In the genomic region with DNA sequence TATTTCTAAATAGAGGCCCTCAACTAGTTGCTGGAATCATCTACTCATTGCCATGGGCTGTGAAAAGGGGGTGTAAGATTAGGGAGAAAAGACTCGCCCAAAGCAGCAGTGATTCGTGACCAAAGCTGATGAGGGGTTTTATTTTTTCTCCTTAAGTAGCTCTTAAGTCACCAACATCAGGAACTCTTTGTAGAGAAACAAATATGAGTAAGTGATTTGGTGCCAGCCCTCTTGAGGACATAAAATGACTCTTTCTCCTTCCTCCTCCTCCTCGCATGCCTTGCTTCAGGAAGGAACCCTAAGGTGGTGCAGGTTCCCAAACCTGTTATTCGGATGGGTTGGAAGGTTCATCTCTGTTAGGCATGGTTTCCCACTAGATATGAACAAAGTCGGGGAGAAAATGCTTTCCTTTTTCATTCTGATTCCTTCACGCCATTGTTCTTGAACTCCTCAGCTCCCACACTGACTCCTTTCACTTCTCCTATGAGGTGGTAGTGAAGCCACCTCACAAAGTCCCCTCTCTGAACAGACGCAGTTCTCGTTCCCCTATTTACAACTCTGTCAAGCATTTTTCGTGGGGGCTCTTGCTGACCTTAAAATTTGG, we compare ENCODE assay signal across 1 cellular context.
A peak's percentile ranks its signal among the peaks of the same experiment; 100 is the strongest.
TF ChIP-seq lines count a peak whose summit lies in the region.

No MANE protein-coding gene starts in this region.

TF ChIP-seq in GM12878, 131 proteins besides CTCF, POLR2A, EP300 and RAD21 (continued from another document):
- TF ChIP-seq, protein P1, sequence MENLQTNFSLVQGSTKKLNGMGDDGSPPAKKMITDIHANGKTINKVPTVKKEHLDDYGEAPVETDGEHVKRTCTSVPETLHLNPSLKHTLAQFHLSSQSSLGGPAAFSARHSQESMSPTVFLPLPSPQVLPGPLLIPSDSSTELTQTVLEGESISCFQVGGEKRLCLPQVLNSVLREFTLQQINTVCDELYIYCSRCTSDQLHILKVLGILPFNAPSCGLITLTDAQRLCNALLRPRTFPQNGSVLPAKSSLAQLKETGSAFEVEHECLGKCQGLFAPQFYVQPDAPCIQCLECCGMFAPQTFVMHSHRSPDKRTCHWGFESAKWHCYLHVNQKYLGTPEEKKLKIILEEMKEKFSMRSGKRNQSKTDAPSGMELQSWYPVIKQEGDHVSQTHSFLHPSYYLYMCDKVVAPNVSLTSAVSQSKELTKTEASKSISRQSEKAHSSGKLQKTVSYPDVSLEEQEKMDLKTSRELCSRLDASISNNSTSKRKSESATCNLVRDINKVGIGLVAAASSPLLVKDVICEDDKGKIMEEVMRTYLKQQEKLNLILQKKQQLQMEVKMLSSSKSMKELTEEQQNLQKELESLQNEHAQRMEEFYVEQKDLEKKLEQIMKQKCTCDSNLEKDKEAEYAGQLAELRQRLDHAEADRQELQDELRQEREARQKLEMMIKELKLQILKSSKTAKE (IDR thresholded peaks at IDR 0.05; ENCODE audit: low read depth, poor library complexity, severe bottlenecking): peak; percentile 77
- TF ChIP-seq JUND (IDR thresholded peaks at IDR 0.05; ENCODE audit: low read depth, low read length) (0 out of 2 replicates have a peak, but pooled peaks have one; percentile 27), TCF3 (IDR thresholded peaks at IDR 0.05; ENCODE audit: borderline replicate concordance, insufficient read depth, low read depth, low read length) (0 out of 2 replicates have a peak, but pooled peaks have one; percentile 9), CHD4 (IDR thresholded peaks at IDR 0.05) (no peak), SPI1 (IDR thresholded peaks at IDR 0.05; ENCODE audit: borderline replicate concordance, insufficient read depth, low read depth, low read length) (peak; percentile 89), FOS (IDR thresholded peaks at IDR 0.05; ENCODE audit: borderline replicate concordance, extremely low read depth, insufficient read length) (no peak), DPF2 (IDR thresholded peaks at IDR 0.05) (peak; percentile 67), TCF7 (IDR thresholded peaks at IDR 0.05; ENCODE audit: borderline replicate concordance) (peak; percentile 21), SP1 (IDR thresholded peaks at IDR 0.05; ENCODE audit: low read depth, low read length) (peak; percentile 46), PAX5 (IDR thresholded peaks at IDR 0.05; ENCODE audit: borderline replicate concordance, low read depth, low read length) (0 out of 2 replicates have a peak, but pooled peaks have one; percentile 54), GATAD2B (conservative IDR thresholded peaks at IDR 0.05; ENCODE audit: low read depth) (0 out of 2 replicates have a peak, but pooled peaks have one; percentile 47), BMI1 (IDR thresholded peaks at IDR 0.05; ENCODE audit: borderline replicate concordance) (peak; percentile 39; the same call in 1 of the 2 replicates), BACH1 (IDR thresholded peaks at IDR 0.05; ENCODE audit: borderline replicate concordance) (peak; percentile 55), MTA2 (IDR thresholded peaks at IDR 0.05; ENCODE audit: low read depth) (peak; percentile 77), KAT2A (conservative IDR thresholded peaks at IDR 0.05; ENCODE audit: control insufficient read depth, low read depth, low read length) (no peak), ZNF207 (IDR thresholded peaks at IDR 0.05; ENCODE audit: borderline replicate concordance) (no peak), NR2F1 (conservative IDR thresholded peaks at IDR 0.05) (peak; percentile 18; the same call in 1 of the 2 replicates)
- TF ChIP-seq, protein P2, sequence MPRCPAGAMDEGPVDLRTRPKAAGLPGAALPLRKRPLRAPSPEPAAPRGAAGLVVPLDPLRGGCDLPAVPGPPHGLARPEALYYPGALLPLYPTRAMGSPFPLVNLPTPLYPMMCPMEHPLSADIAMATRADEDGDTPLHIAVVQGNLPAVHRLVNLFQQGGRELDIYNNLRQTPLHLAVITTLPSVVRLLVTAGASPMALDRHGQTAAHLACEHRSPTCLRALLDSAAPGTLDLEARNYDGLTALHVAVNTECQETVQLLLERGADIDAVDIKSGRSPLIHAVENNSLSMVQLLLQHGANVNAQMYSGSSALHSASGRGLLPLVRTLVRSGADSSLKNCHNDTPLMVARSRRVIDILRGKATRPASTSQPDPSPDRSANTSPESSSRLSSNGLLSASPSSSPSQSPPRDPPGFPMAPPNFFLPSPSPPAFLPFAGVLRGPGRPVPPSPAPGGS (IDR thresholded peaks at IDR 0.05; ENCODE audit: borderline replicate concordance, insufficient read depth, low read depth, low read length, poor library complexity, severe bottlenecking): peak; percentile 93
- TF ChIP-seq, protein P3, sequence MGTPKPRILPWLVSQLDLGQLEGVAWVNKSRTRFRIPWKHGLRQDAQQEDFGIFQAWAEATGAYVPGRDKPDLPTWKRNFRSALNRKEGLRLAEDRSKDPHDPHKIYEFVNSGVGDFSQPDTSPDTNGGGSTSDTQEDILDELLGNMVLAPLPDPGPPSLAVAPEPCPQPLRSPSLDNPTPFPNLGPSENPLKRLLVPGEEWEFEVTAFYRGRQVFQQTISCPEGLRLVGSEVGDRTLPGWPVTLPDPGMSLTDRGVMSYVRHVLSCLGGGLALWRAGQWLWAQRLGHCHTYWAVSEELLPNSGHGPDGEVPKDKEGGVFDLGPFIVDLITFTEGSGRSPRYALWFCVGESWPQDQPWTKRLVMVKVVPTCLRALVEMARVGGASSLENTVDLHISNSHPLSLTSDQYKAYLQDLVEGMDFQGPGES (IDR thresholded peaks at IDR 0.05): no peak
- TF ChIP-seq, protein P4, sequence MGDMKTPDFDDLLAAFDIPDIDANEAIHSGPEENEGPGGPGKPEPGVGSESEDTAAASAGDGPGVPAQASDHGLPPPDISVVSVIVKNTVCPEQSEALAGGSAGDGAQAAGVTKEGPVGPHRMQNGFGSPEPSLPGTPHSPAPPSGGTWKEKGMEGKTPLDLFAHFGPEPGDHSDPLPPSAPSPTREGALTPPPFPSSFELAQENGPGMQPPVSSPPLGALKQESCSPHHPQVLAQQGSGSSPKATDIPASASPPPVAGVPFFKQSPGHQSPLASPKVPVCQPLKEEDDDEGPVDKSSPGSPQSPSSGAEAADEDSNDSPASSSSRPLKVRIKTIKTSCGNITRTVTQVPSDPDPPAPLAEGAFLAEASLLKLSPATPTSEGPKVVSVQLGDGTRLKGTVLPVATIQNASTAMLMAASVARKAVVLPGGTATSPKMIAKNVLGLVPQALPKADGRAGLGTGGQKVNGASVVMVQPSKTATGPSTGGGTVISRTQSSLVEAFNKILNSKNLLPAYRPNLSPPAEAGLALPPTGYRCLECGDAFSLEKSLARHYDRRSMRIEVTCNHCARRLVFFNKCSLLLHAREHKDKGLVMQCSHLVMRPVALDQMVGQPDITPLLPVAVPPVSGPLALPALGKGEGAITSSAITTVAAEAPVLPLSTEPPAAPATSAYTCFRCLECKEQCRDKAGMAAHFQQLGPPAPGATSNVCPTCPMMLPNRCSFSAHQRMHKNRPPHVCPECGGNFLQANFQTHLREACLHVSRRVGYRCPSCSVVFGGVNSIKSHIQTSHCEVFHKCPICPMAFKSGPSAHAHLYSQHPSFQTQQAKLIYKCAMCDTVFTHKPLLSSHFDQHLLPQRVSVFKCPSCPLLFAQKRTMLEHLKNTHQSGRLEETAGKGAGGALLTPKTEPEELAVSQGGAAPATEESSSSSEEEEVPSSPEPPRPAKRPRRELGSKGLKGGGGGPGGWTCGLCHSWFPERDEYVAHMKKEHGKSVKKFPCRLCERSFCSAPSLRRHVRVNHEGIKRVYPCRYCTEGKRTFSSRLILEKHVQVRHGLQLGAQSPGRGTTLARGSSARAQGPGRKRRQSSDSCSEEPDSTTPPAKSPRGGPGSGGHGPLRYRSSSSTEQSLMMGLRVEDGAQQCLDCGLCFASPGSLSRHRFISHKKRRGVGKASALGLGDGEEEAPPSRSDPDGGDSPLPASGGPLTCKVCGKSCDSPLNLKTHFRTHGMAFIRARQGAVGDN (IDR thresholded peaks at IDR 0.05): peak; percentile 42; the same call in 1 of the 2 replicates
- TF ChIP-seq, protein P5, sequence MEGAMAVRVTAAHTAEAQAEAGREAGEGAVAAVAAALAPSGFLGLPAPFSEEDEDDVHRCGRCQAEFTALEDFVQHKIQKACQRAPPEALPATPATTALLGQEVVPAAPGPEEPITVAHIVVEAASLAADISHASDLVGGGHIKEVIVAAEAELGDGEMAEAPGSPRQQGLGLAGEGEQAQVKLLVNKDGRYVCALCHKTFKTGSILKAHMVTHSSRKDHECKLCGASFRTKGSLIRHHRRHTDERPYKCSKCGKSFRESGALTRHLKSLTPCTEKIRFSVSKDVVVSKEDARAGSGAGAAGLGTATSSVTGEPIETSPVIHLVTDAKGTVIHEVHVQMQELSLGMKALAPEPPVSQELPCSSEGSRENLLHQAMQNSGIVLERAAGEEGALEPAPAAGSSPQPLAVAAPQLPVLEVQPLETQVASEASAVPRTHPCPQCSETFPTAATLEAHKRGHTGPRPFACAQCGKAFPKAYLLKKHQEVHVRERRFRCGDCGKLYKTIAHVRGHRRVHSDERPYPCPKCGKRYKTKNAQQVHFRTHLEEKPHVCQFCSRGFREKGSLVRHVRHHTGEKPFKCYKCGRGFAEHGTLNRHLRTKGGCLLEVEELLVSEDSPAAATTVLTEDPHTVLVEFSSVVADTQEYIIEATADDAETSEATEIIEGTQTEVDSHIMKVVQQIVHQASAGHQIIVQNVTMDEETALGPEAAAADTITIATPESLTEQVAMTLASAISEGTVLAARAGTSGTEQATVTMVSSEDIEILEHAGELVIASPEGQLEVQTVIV (IDR thresholded peaks at IDR 0.05; ENCODE audit: borderline replicate concordance, partially characterized antibody): no peak
- TF ChIP-seq, protein P6, sequence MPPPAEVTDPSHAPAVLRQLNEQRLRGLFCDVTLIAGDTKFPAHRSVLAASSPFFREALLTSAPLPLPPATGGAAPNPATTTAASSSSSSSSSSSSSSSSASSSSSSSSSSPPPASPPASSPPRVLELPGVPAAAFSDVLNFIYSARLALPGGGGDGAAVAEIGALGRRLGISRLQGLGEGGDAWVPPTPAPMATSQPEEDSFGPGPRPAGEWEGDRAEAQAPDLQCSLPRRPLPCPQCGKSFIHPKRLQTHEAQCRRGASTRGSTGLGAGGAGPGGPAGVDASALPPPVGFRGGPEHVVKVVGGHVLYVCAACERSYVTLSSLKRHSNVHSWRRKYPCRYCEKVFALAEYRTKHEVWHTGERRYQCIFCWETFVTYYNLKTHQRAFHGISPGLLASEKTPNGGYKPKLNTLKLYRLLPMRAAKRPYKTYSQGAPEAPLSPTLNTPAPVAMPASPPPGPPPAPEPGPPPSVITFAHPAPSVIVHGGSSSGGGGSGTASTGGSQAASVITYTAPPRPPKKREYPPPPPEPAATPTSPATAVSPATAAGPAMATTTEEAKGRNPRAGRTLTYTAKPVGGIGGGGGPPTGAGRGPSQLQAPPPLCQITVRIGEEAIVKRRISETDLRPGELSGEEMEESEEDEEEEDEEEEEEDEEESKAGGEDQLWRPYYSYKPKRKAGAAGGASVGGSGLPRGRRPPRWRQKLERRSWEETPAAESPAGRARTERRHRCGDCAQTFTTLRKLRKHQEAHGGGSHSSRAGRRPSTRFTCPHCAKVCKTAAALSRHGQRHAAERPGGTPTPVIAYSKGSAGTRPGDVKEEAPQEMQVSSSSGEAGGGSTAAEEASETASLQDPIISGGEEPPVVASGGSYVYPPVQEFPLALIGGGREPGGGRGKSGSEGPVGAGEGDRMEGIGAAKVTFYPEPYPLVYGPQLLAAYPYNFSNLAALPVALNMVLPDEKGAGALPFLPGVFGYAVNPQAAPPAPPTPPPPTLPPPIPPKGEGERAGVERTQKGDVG (CRISPR knock-in tag; IDR thresholded peaks at IDR 0.05): peak; percentile 11; the same call in 1 of the 2 replicates
- TF ChIP-seq, protein P7, sequence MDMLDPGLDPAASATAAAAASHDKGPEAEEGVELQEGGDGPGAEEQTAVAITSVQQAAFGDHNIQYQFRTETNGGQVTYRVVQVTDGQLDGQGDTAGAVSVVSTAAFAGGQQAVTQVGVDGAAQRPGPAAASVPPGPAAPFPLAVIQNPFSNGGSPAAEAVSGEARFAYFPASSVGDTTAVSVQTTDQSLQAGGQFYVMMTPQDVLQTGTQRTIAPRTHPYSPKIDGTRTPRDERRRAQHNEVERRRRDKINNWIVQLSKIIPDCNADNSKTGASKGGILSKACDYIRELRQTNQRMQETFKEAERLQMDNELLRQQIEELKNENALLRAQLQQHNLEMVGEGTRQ (IDR thresholded peaks at IDR 0.05; ENCODE audit: borderline replicate concordance, low read depth, low read length): no peak
- TF ChIP-seq, protein P8, sequence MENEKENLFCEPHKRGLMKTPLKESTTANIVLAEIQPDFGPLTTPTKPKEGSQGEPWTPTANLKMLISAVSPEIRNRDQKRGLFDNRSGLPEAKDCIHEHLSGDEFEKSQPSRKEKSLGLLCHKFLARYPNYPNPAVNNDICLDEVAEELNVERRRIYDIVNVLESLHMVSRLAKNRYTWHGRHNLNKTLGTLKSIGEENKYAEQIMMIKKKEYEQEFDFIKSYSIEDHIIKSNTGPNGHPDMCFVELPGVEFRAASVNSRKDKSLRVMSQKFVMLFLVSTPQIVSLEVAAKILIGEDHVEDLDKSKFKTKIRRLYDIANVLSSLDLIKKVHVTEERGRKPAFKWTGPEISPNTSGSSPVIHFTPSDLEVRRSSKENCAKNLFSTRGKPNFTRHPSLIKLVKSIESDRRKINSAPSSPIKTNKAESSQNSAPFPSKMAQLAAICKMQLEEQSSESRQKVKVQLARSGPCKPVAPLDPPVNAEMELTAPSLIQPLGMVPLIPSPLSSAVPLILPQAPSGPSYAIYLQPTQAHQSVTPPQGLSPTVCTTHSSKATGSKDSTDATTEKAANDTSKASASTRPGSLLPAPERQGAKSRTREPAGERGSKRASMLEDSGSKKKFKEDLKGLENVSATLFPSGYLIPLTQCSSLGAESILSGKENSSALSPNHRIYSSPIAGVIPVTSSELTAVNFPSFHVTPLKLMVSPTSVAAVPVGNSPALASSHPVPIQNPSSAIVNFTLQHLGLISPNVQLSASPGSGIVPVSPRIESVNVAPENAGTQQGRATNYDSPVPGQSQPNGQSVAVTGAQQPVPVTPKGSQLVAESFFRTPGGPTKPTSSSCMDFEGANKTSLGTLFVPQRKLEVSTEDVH (IDR thresholded peaks at IDR 0.05; ENCODE audit: low read depth, partially characterized antibody): no peak
TF ChIP-seq in GM12878: peak in this region for 43.
